29 cellular contexts compared by ENCODE assay signal in the genomic region with DNA sequence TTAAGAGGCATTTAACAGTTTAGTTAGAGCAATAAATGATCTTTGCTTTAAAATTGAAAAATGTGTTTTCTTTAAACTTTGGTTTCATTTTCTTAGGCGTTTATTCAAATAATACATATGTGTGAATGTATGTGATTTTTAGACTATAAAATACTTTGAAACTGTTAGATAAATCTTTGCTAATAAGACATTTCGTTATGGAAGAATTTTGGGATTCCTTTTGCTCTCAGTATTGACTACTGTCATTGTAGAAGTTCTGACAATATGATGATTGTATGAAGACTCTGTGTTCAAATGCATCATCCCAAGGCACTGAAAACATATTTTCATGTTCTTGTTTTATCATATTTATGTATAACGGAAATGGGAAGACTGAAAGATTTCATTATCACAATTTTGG.
"Had no signal": no experiment of that assay in that cellular context is flagged by ENCODE, and none has a peak within 500 bp of the region (broad histone marks: within the 10 kb centered on the region; RNA-seq: fewer than 3 reads in every experiment).

No MANE protein-coding gene starts in this region.

- ATAC-seq: naive thymus-derived CD8-positive, alpha-beta T cell; natural killer cell treated with Interleukin-12 subunit alpha and Interleukin-12 subunit beta and Interleukin-15 and Interleukin-18, amount 100 ng/mL, for 72 hours; psoas muscle; right cardiac atrium; sciatic nerve; stimulated activated memory B cell treated with anti-CD40 and anti-IgM and Interleukin-4, amounts not matched to agents 10 μg/mL and 1 μg/mL and 100 μg/mL, for 72 hours; stimulated activated naive CD8-positive, alpha-beta T cell treated with anti-CD3 and anti-CD28 coated beads, Interleukin-15, amount 100 ng/mL, for 72 hours; stimulated activated naive CD8-positive, alpha-beta T cell treated with anti-CD3 and anti-CD28 coated beads, Interleukin-15, Interleukin-2, amounts not matched to agents 100 U/mL and 50 U/mL, for 24 hours; upper lobe of right lung had no signal

- H3K4me3 ChIP-seq: psoas muscle, skin epidermis, smooth muscle cell, spleen, suprapubic skin, testis, tibial artery, transverse colon, upper lobe of right lung, uterus had no signal

- DNase-seq: naive thymus-derived CD8-positive, alpha-beta T cell; nephron progenitor cell; nucleus accumbens; posterior cingulate gyrus; psoas muscle; right cardiac atrium; spleen; stimulated activated CD4-positive, alpha-beta T cell treated with anti-CD3 and anti-CD28 coated beads, Interleukin-12 subunit alpha, Interleukin-12 subunit beta, amount 100 ng/mL, for 4 hours; stimulated activated CD4-positive, alpha-beta T cell treated with anti-CD3 and anti-CD28 coated beads, Interleukin-1b, Interleukin-23, amount 100 ng/mL, for 48 hours; stimulated activated CD4-positive, alpha-beta T cell treated with anti-CD3 and anti-CD28 coated beads, Interleukin-4, amount 100 ng/mL, for 1 hour; stimulated activated CD4-positive, alpha-beta T cell treated with anti-CD3 and anti-CD28 coated beads, Interleukin-4, amount 100 ng/mL, for 4 hours; stimulated activated CD8-positive, alpha-beta memory T cell treated with anti-CD3 and anti-CD28 coated beads, Interleukin-4, amount 100 ng/mL, for 48 hours; stimulated activated naive CD4-positive, alpha-beta T cell; stimulated activated naive CD8-positive, alpha-beta T cell treated with anti-CD3 and anti-CD28 coated beads, Interleukin-15, amount 100 ng/mL, for 72 hours; stimulated activated naive CD8-positive, alpha-beta T cell treated with anti-CD3 and anti-CD28 coated beads, Interleukin-15, Interleukin-2, amounts not matched to agents 100 U/mL and 50 U/mL, for 24 hours; substantia nigra; testis; tibial artery; transverse colon; upper lobe of right lung; uterus had no signal

- H3K4me1 ChIP-seq: parathyroid adenoma, psoas muscle, spleen, suprapubic skin, testis, tibial artery, transverse colon, upper lobe of right lung, uterus had no signal

- H3K27ac ChIP-seq: neutrophil, parathyroid adenoma, psoas muscle, skin epidermis, spleen, suprapubic skin, testis, tibial artery, transverse colon, upper lobe of right lung, uterus had no signal

- H3K9me3 ChIP-seq: neutrophil, psoas muscle, spleen, suprapubic skin, testis, tibial artery, transverse colon, upper lobe of right lung, uterus had no signal

- H3K4me2 ChIP-seq: smooth muscle cell had no signal
